Comparison of ENCODE assay signal across 8 cellular contexts in genomic region chr10:14659626-14660196, GRCh38.
DNase-seq lines count a peak whose midpoint lies in the region; ATAC-seq and TF ChIP-seq lines count a peak whose summit lies in the region.

No MANE protein-coding gene starts in this region.

- ATAC-seq in GM18867 (IDR thresholded peaks at IDR 0.05; ENCODE audit: unreplicated experiment) (peak; percentile 88), HG02852 (IDR thresholded peaks at IDR 0.05; ENCODE audit: unreplicated experiment) (peak; percentile 83)
- peak; percentile 90 for ATAC-seq in activated naive CD8-positive, alpha-beta T cell treated with anti-CD3 and anti-CD28 coated beads, Interleukin-2, amount 50 U/mL, for 24 hours
- ATAC-seq in stimulated activated naive B cell treated with anti-CD40 and anti-IgM and Interleukin-4, amounts not matched to agents 10 μg/mL and 1 μg/mL and 100 μg/mL, for 72 hours (replicated peaks), result peak; percentile 81 to 84

- CTCF ChIA-PET in OCI-LY7 (lab: Charles Lee; ENCODE audit: unreplicated experiment), result no interaction called here

- DNase-seq in OCI-LY7 (ENCODE audit: low spot score) (peak; percentile 94), SK-N-DZ (ENCODE audit: low spot score) (no peak), NCI-H2081 (lab: John Stamatoyannopoulos, UW) (no peak), lower leg skin (ENCODE audit: low spot score in 2 of 2) (no peak)
- peak; percentile 52 for DNase-seq in activated naive CD8-positive, alpha-beta T cell treated with anti-CD3 and anti-CD28 coated beads, Interleukin-2, amount 50 U/mL, for 24 hours
- peak; percentile 71 for DNase-seq in stimulated activated naive B cell treated with anti-CD40 and anti-IgM and Interleukin-4, amounts not matched to agents 10 μg/mL and 1 μg/mL and 100 μg/mL, for 72 hours

- no peaks in the 10 kb centered on the region for H3K9me2 ChIP-seq in OCI-LY7 (ENCODE audit: insufficient read depth, low read length)

- H3K36me3 ChIP-seq in OCI-LY7 (ENCODE audit: insufficient read depth, low read length), result peaks cover 20% of the 10 kb centered on the region

- H2AFZ ChIP-seq in OCI-LY7 (ENCODE audit: low read length), result peak overlapping the region; percentile 57; the same call in 1 of the 2 replicates

- peak overlapping the region; percentile 94 for H3K27ac Mint-ChIP-seq in activated naive CD8-positive, alpha-beta T cell treated with anti-CD3 and anti-CD28 coated beads, Interleukin-2, amount 50 U/mL, for 24 hours
- peak overlapping the region; percentile 96 for H3K27ac Mint-ChIP-seq in stimulated activated naive B cell treated with anti-CD40 and anti-IgM and Interleukin-4, amounts not matched to agents 10 μg/mL and 1 μg/mL and 100 μg/mL, for 72 hours

- peaks cover 84% of the 10 kb centered on the region for H3K4me1 Mint-ChIP-seq in activated naive CD8-positive, alpha-beta T cell treated with anti-CD3 and anti-CD28 coated beads, Interleukin-2, amount 50 U/mL, for 24 hours
- peaks cover 56 to 85% of the 10 kb centered on the region in 2 donors for H3K4me1 Mint-ChIP-seq in stimulated activated naive B cell treated with anti-CD40 and anti-IgM and Interleukin-4, amounts not matched to agents 10 μg/mL and 1 μg/mL and 100 μg/mL, for 72 hours

- H3K27me3 Mint-ChIP-seq in activated naive CD8-positive, alpha-beta T cell treated with anti-CD3 and anti-CD28 coated beads, Interleukin-2, amount 50 U/mL, for 24 hours, result no peaks in the 10 kb centered on the region
- no peaks in the 10 kb centered on the region for H3K27me3 Mint-ChIP-seq in stimulated activated naive B cell treated with anti-CD40 and anti-IgM and Interleukin-4, amounts not matched to agents 10 μg/mL and 1 μg/mL and 100 μg/mL, for 72 hours

- intact Hi-C loops in OCI-LY7 (cut with micrococcal nuclease; ENCODE audit: unreplicated experiment) (loop anchor here (1.0 to 2.0 kb wide), 6 partner anchors 11 to 295 kb away; partner anchors contain the start of gene DCLRE1C), lower leg skin (cut with DNase I; ENCODE audit: low total_unique reads) (no loop called here)

- H3K4me3 ChIP-seq in OCI-LY7 (ENCODE audit: low read depth, low read length, poor library complexity, severe bottlenecking), result peak overlapping the region; percentile 46
- no peak overlapping the region for H3K4me3 ChIP-seq in lower leg skin (ENCODE audit: low read depth, poor library complexity, severe bottlenecking)

- H3K4me3 Mint-ChIP-seq in activated naive CD8-positive, alpha-beta T cell treated with anti-CD3 and anti-CD28 coated beads, Interleukin-2, amount 50 U/mL, for 24 hours, result peak overlapping the region; percentile 75
- H3K4me3 Mint-ChIP-seq in stimulated activated naive B cell treated with anti-CD40 and anti-IgM and Interleukin-4, amounts not matched to agents 10 μg/mL and 1 μg/mL and 100 μg/mL, for 72 hours, result peak overlapping the region; percentile 53 to 57

- 80 to 83% methylated on average over 7 of the region's 7 CpGs for WGBS in lower leg skin, 2 donors

- peaks cover 19% of the 10 kb centered on the region for H3K9me3 ChIP-seq in OCI-LY7 (ENCODE audit: low read length)

- no peaks in the 10 kb centered on the region for H3K79me2 ChIP-seq in OCI-LY7 (ENCODE audit: insufficient read depth, low read depth, low read length)

- H3K36me3 Mint-ChIP-seq in activated naive CD8-positive, alpha-beta T cell treated with anti-CD3 and anti-CD28 coated beads, Interleukin-2, amount 50 U/mL, for 24 hours (ENCODE audit: low read depth), result peaks cover 3% of the 10 kb centered on the region
- H3K36me3 Mint-ChIP-seq in stimulated activated naive B cell treated with anti-CD40 and anti-IgM and Interleukin-4, amounts not matched to agents 10 μg/mL and 1 μg/mL and 100 μg/mL, for 72 hours, result peaks cover 0 to 11% of the 10 kb centered on the region in 2 donors

- TF ChIP-seq CTCF in OCI-LY7 (conservative IDR thresholded peaks at IDR 0.05; ENCODE audit: low read length) (no peak), lower leg skin (IDR thresholded peaks at IDR 0.05) (no peak)

- BruUV-seq in OCI-LY7 (replicated peaks; lab: Mats Ljungman, UMichigan), result no TSS peak

- TF ChIP-seq POLR2A in lower leg skin (IDR thresholded peaks at IDR 0.05), result no peak

- peak overlapping the region; percentile 80 for H3K4me2 ChIP-seq in OCI-LY7 (ENCODE audit: low read length)

- peak overlapping the region; percentile 96 for H3K27ac ChIP-seq in OCI-LY7 (ENCODE audit: low read depth, low read length, poor library complexity, severe bottlenecking)

- POLR2A ChIA-PET in OCI-LY7 (lab: Charles Lee), result interaction anchor here (1.2 to 3.3 kb wide), 3 partner anchors 11 to 92 kb away, joined by 3 to 24 read pairs (median 8); no protein-coding TSS in a partner anchor

- peaks cover 18% of the 10 kb centered on the region for H3K9me3 Mint-ChIP-seq in activated naive CD8-positive, alpha-beta T cell treated with anti-CD3 and anti-CD28 coated beads, Interleukin-2, amount 50 U/mL, for 24 hours
- H3K9me3 Mint-ChIP-seq in stimulated activated naive B cell treated with anti-CD40 and anti-IgM and Interleukin-4, amounts not matched to agents 10 μg/mL and 1 μg/mL and 100 μg/mL, for 72 hours, result peaks cover 8 to 13% of the 10 kb centered on the region in 2 donors

- H3K4me1 ChIP-seq in OCI-LY7 (ENCODE audit: insufficient read depth, low read length, poor library complexity, severe bottlenecking), result peaks cover 73% of the 10 kb centered on the region

- no peaks in the 10 kb centered on the region for H4K20me1 ChIP-seq in OCI-LY7 (ENCODE audit: insufficient read depth, low read length)

Comparison
In these comparisons a context has a peak if more than half of its experiments do, and no peak if none do; other contexts are left out.
1. DNase-seq: peak in OCI-LY7 (single experiment), activated naive CD8-positive, alpha-beta T cell treated with anti-CD3 and anti-CD28 coated beads, Interleukin-2, amount 50 U/mL, for 24 hours (single experiment) and stimulated activated naive B cell treated with anti-CD40 and anti-IgM and Interleukin-4, amounts not matched to agents 10 μg/mL and 1 μg/mL and 100 μg/mL, for 72 hours (single experiment); none in SK-N-DZ (single experiment), NCI-H2081 (0 of 2) and lower leg skin (0 of 2).
2. Peak in every context shown above with its lines, with median percentiles within 50 percentile points of each other: ATAC-seq.